13 cellular contexts compared by ENCODE assay signal in the genomic region with DNA sequence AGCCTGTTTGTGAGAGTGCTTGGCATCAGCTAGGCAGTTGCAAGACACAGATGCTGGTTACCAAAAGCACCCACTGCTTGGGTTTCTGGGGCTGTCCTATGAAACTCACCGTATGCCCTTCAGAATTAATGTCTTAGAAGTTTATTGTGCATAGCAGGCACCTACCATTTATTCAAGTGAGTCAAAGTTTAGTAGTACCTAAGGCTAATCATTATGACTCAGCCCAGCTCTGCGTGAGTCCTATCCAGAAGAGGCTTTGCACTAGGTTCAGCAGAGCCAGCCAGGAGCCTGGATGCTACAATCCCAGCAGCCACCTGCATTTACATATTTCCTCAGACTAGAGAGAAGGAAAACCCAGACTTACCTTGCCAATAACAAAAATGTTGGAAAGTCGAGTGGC. TPM values are rescaled to one million over a fixed set of nuclear protein-coding genes. Genes with fewer than 3 reads are reported as not detected.
DNase-seq lines count a peak whose midpoint lies in the region; ATAC-seq and TF ChIP-seq lines count a peak whose summit lies in the region.
"Had no signal": no experiment of that assay in that cellular context is flagged by ENCODE, and none has a peak within 500 bp of the region (broad histone marks: within the 10 kb centered on the region; RNA-seq: fewer than 3 reads in every experiment).

No MANE protein-coding gene starts in this region.

- POLR2A ChIA-PET in SK-N-SH (lab: Yijun Ruan, JAX) = no interaction called here

- no peaks in the 10 kb centered on the region for H3K27me3 Mint-ChIP-seq in activated T-cell treated with anti-CD3 and anti-CD28 coated beads, Interleukin-2, amount 50 U/mL, for 4 hours (ENCODE audit: low read depth)
- no peaks in the 10 kb centered on the region for H3K27me3 Mint-ChIP-seq in chondrocyte (ENCODE audit: low read depth)

- 36% methylated on average over 3 of the region's 3 CpGs for WGBS in SK-N-SH (ENCODE audit: low lambda C conversion rate)
- 47% methylated on average over 3 of the region's 3 CpGs for WGBS in smooth muscle cell (ENCODE audit: low lambda C conversion rate)

- H3K27ac ChIP-seq in SK-N-SH (ENCODE audit: low read depth in 2 of 2, low read length in 1 of 2) = peak overlapping the region in 1 of 2 experiments; percentile 75; a peak in 2 of 4 replicates
- H3K27ac ChIP-seq in smooth muscle cell (ENCODE audit: low read depth) = peak overlapping the region; percentile 96
- H3K27ac ChIP-seq: heart right ventricle had no signal

- TF ChIP-seq CTCF in SK-N-SH (IDR thresholded peaks at IDR 0.05) (no peak), chondrocyte (IDR thresholded peaks at IDR 0.05) (no peak), smooth muscle cell (IDR thresholded peaks at IDR 0.05; ENCODE audit: borderline replicate concordance, insufficient read depth, poor library complexity, severe bottlenecking) (no peak)

- H3K9me3 ChIP-seq in SK-N-SH (no peaks in the 10 kb centered on the region), smooth muscle cell (replicated peaks; ENCODE audit: low read depth) (no peaks in the 10 kb centered on the region)
- H3K9me3 ChIP-seq: heart right ventricle had no signal

- TF ChIP-seq RAD21 in SK-N-SH (IDR thresholded peaks at IDR 0.05; ENCODE audit: low read length) = no peak

- no peaks in the 10 kb centered on the region for H3K27me3 ChIP-seq in SK-N-SH (ENCODE audit: insufficient read depth)
- H3K27me3 ChIP-seq in smooth muscle cell (ENCODE audit: low read depth) = no peaks in the 10 kb centered on the region

- H3K4me1 Mint-ChIP-seq in activated T-cell treated with anti-CD3 and anti-CD28 coated beads, Interleukin-2, amount 50 U/mL, for 4 hours (ENCODE audit: low read depth) = peaks cover 43% of the 10 kb centered on the region
- H3K4me1 Mint-ChIP-seq in chondrocyte (ENCODE audit: low read depth) = peaks cover 76% of the 10 kb centered on the region

- H3K9me3 Mint-ChIP-seq in activated T-cell treated with anti-CD3 and anti-CD28 coated beads, Interleukin-2, amount 50 U/mL, for 4 hours = no peaks in the 10 kb centered on the region
- H3K9me3 Mint-ChIP-seq in chondrocyte (ENCODE audit: low read depth) = no peaks in the 10 kb centered on the region
- H3K9me3 Mint-ChIP-seq: T-helper 2 cell treated with Interferon-gamma antibody and Interleukin-4, amounts not matched to agents 5 μg/mL and 100 μg/mL, for 36 hours had no signal

- H3K4me3 Mint-ChIP-seq in activated T-cell treated with anti-CD3 and anti-CD28 coated beads, Interleukin-2, amount 50 U/mL, for 4 hours = peak overlapping the region; percentile 89
- no peak overlapping the region for H3K4me3 Mint-ChIP-seq in chondrocyte (ENCODE audit: unreplicated experiment)

- H3K9me2 ChIP-seq in SK-N-SH = no peaks in the 10 kb centered on the region

- DNase-seq in activated T-cell treated with anti-CD3 and anti-CD28 coated beads, Interleukin-2, amount 50 U/mL, for 4 hours = no peak
- DNase-seq in activated T-cell treated with anti-CD3 and anti-CD28 coated beads for 4 hours (no peak), SK-N-SH (no peak), chondrocyte (ENCODE audit: low spot score) (no peak), smooth muscle cell (lab: John Stamatoyannopoulos, UW; ENCODE audit: unreplicated experiment) (no peak), NCI-H1105 treated with DMSO at 0.1 percent for 48 hours (lab: John Stamatoyannopoulos, UW) (no peak), ureter (ENCODE audit: low spot score) (no peak)
- DNase-seq: effector CD8-positive, alpha-beta T cell; heart right ventricle; NCI-H1092 treated with DMSO at 0.1 percent for 48 hours; right cardiac atrium had no signal

- CTCF ChIA-PET in SK-N-SH (lab: Yijun Ruan, JAX) = no interaction called here

- TF ChIP-seq EP300 in SK-N-SH (IDR thresholded peaks at IDR 0.05; ENCODE audit: borderline replicate concordance in 1 of 2, low read depth in 1 of 2, low read length in 1 of 2) = no peak

- H3K36me3 Mint-ChIP-seq in activated T-cell treated with anti-CD3 and anti-CD28 coated beads, Interleukin-2, amount 50 U/mL, for 4 hours (ENCODE audit: insufficient read depth) = peaks cover 54% of the 10 kb centered on the region
- H3K36me3 Mint-ChIP-seq in chondrocyte (ENCODE audit: low read depth) = peaks cover 51% of the 10 kb centered on the region

- H4K20me1 ChIP-seq in SK-N-SH (ENCODE audit: insufficient read depth) (peaks cover 76% of the 10 kb centered on the region), smooth muscle cell (ENCODE audit: low read depth) (peaks cover 50% of the 10 kb centered on the region)

- H3K4me2 ChIP-seq in SK-N-SH = peak overlapping the region; percentile 98; the same call in 1 of the 2 replicates
- no peak overlapping the region for H3K4me2 ChIP-seq in smooth muscle cell

- H3K79me2 ChIP-seq in SK-N-SH (ENCODE audit: insufficient read depth) (peaks cover 53% of the 10 kb centered on the region), smooth muscle cell (ENCODE audit: low read depth) (peaks cover 25% of the 10 kb centered on the region)

- no peak overlapping the region for H3K9ac ChIP-seq in SK-N-SH
- H3K9ac ChIP-seq in smooth muscle cell (ENCODE audit: low read depth) = no peak overlapping the region

- H3K4me3 ChIP-seq in SK-N-SH (ENCODE audit: low read depth in 2 of 2, low read length in 1 of 2) (no peak overlapping the region), smooth muscle cell (no peak overlapping the region)
- H3K4me3 ChIP-seq: heart right ventricle had no signal

- peaks cover 84% of the 10 kb centered on the region for H3F3A ChIP-seq in SK-N-SH (replicated peaks; ENCODE audit: insufficient read depth)
- H3F3A ChIP-seq in smooth muscle cell (ENCODE audit: low read depth) = peaks cover 6% of the 10 kb centered on the region

- H3K36me3 ChIP-seq in SK-N-SH (replicated peaks in 1 of 2; ENCODE audit: control insufficient read depth in 1 of 2, insufficient read depth in 2 of 2, low read length in 1 of 2) = peaks cover 65 to 72% of the 10 kb centered on the region in 2 experiments
- H3K36me3 ChIP-seq in smooth muscle cell (ENCODE audit: low read depth) = no peaks in the 10 kb centered on the region

- H3K4me1 ChIP-seq in SK-N-SH (ENCODE audit: control insufficient read depth in 1 of 2, insufficient read depth in 2 of 2, low read depth in 1 of 2, low read length in 1 of 2) (peaks cover 30 to 56% of the 10 kb centered on the region in 2 experiments), smooth muscle cell (ENCODE audit: low read depth) (peaks cover 21% of the 10 kb centered on the region)

- H2AFZ ChIP-seq in SK-N-SH (ENCODE audit: low read depth) (no peak overlapping the region), smooth muscle cell (ENCODE audit: low read depth) (no peak overlapping the region)

- ATAC-seq in activated T-cell treated with anti-CD3 and anti-CD28 coated beads, Interleukin-2, amount 50 U/mL, for 4 hours = peak; percentile 36 to 38
- ATAC-seq in GM21786 (IDR thresholded peaks at IDR 0.05; ENCODE audit: unreplicated experiment) = no peak
- ATAC-seq: heart right ventricle, right cardiac atrium had no signal

- H3K27ac Mint-ChIP-seq in chondrocyte (ENCODE audit: unreplicated experiment) = peak overlapping the region; percentile 77

TF ChIP-seq in SK-N-SH, 30 proteins besides CTCF, POLR2A, EP300 and RAD21 (continues in another document):
- TF ChIP-seq FOSL2 (IDR thresholded peaks at IDR 0.05; ENCODE audit: borderline replicate concordance, low read depth) = peak; percentile 38; the same call in 1 of the 2 replicates
- TF ChIP-seq SIN3A (IDR thresholded peaks at IDR 0.05; ENCODE audit: borderline replicate concordance, low read depth, low read length) = no peak
- TF ChIP-seq NRF1 (IDR thresholded peaks at IDR 0.05; ENCODE audit: low read depth, low read length) = no peak
- no peak for TF ChIP-seq TAF1 (IDR thresholded peaks at IDR 0.05; ENCODE audit: borderline replicate concordance, low read depth, low read length)
- TF ChIP-seq, protein P1, sequence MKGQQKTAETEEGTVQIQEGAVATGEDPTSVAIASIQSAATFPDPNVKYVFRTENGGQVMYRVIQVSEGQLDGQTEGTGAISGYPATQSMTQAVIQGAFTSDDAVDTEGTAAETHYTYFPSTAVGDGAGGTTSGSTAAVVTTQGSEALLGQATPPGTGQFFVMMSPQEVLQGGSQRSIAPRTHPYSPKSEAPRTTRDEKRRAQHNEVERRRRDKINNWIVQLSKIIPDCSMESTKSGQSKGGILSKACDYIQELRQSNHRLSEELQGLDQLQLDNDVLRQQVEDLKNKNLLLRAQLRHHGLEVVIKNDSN (IDR thresholded peaks at IDR 0.05; ENCODE audit: borderline replicate concordance, low read depth) = no peak

RNA-seq across cellular contexts. Expression of a gene that starts 4.2 kb away (rescaled TPM):
- 1,000 to 10,000 TPM; 1,059 to 1,737 (median 1,063) TPM for total RNA-seq in activated T-cell treated with anti-CD3 and anti-CD28 coated beads, Interleukin-2, amount 50 U/mL, for 4 hours
- polyA plus RNA-seq in SK-N-SH (2012; rRNA removed) (2,440 and 2,716 TPM in 2 replicates), smooth muscle cell (190 and 228 TPM in 2 replicates)
- 3,019 and 3,365 TPM in 2 replicates for polyA plus RNA-seq in SK-N-SH (2012; cell fraction: cytosol; rRNA removed)
- 414 and 750 TPM in 2 replicates for polyA plus RNA-seq in SK-N-SH (2012; cell fraction: nucleus; rRNA removed)
- total RNA-seq in chondrocyte (988 to 1,163 TPM (median 1,016 TPM) in 3 replicates), smooth muscle cell (618 and 691 TPM in 2 replicates), ureter (1,737 TPM)

RNA-seq across cellular contexts. Expression of a gene that starts 32.8 kb away (rescaled TPM):
- total RNA-seq in activated T-cell treated with anti-CD3 and anti-CD28 coated beads, Interleukin-2, amount 50 U/mL, for 4 hours = not detected
- polyA plus RNA-seq in SK-N-SH (2012; rRNA removed) = 0.41 and 0.44 TPM in 2 replicates
- 0.15 and 0.39 TPM in 2 replicates for polyA plus RNA-seq in SK-N-SH (2012; cell fraction: cytosol; rRNA removed)
- 0.43 and 0.94 TPM in 2 replicates for polyA plus RNA-seq in SK-N-SH (2012; cell fraction: nucleus; rRNA removed)
- 0.68 to 0.77 TPM (median 0.77 TPM) in 3 replicates for total RNA-seq in chondrocyte
- 1.0 TPM in 1 of 2 replicates, not detected in the other for total RNA-seq in smooth muscle cell
- 0.42 and 1.1 TPM in 2 replicates for polyA plus RNA-seq in smooth muscle cell
- not detected for total RNA-seq in ureter

RNA-seq across cellular contexts. Expression of a gene that starts 34.0 kb away (rescaled TPM):
- 1 to 10 TPM; 2.9 to 4.7 (median 4.3) TPM for total RNA-seq in activated T-cell treated with anti-CD3 and anti-CD28 coated beads, Interleukin-2, amount 50 U/mL, for 4 hours
- polyA plus RNA-seq in SK-N-SH (2012; rRNA removed) (1.5 and 1.8 TPM in 2 replicates), smooth muscle cell (0.76 and 0.89 TPM in 2 replicates)
- 2.3 and 2.5 TPM in 2 replicates for polyA plus RNA-seq in SK-N-SH (2012; cell fraction: cytosol; rRNA removed)
- polyA plus RNA-seq in SK-N-SH (2012; cell fraction: nucleus; rRNA removed) = 0.47 and 0.80 TPM in 2 replicates
- total RNA-seq in chondrocyte (0.82 to 1.9 TPM (median 0.87 TPM) in 3 replicates), smooth muscle cell (1.5 and 2.8 TPM in 2 replicates), ureter (0.26 TPM)
- polyA plus RNA-seq: right cardiac atrium had no signal
